1 cellular context compared by ENCODE assay signal in genomic region chr17:75087558-75088453, GRCh38.
A peak's percentile ranks its signal among the peaks of the same experiment; 100 is the strongest.
TF ChIP-seq lines count a peak whose summit lies in the region.

Gene SLC16A5 (plus strand): TSS chr17:75087954. CDS start chr17:75093637, 5,683 bp downstream.

TF ChIP-seq in HepG2, 621 proteins besides CTCF, POLR2A, EP300 and RAD21 (continued from another document and continues in another):
- no peak for TF ChIP-seq TRAFD1 (CRISPR knock-in tag; IDR thresholded peaks at IDR 0.05; ENCODE audit: borderline replicate concordance)
- no peak for TF ChIP-seq GTF2F1 (IDR thresholded peaks at IDR 0.05; ENCODE audit: low read length)
- no peak; the same call in 1 of the 2 replicates for TF ChIP-seq ZFP82 (CRISPR knock-in tag; IDR thresholded peaks at IDR 0.05; ENCODE audit: borderline replicate concordance)
- TF ChIP-seq ZNF841 (CRISPR knock-in tag; IDR thresholded peaks at IDR 0.05; ENCODE audit: borderline replicate concordance), result no peak
- TF ChIP-seq AHDC1 (CRISPR knock-in tag; IDR thresholded peaks at IDR 0.05; ENCODE audit: borderline replicate concordance), result 0 out of 2 replicates have a peak, but pooled peaks have one; percentile 20
- TF ChIP-seq HDAC2 (CRISPR knock-in tag; IDR thresholded peaks at IDR 0.05), result peak; percentile 66
- TF ChIP-seq TOPORS (CRISPR knock-in tag; IDR thresholded peaks at IDR 0.05), result no peak
- TF ChIP-seq ZNF264 (CRISPR knock-in tag; IDR thresholded peaks at IDR 0.05), result 0 out of 2 replicates have a peak, but pooled peaks have one; percentile 31
- TF ChIP-seq RBAK (CRISPR knock-in tag; IDR thresholded peaks at IDR 0.05), result no peak
- TF ChIP-seq SNAPC4 (CRISPR knock-in tag; IDR thresholded peaks at IDR 0.05), result no peak; the same call in 1 of the 2 replicates
- TF ChIP-seq TRIM22 (IDR thresholded peaks at IDR 0.05), result no peak
- peak; percentile 32; the same call in 1 of the 2 replicates for TF ChIP-seq HNF4A (CRISPR knock-in tag; IDR thresholded peaks at IDR 0.05)
- TF ChIP-seq HNF1B (CRISPR knock-in tag; IDR thresholded peaks at IDR 0.05), result no peak
- TF ChIP-seq JUNB (CRISPR knock-in tag; IDR thresholded peaks at IDR 0.05; ENCODE audit: borderline replicate concordance), result no peak
- TF ChIP-seq TAF15 (IDR thresholded peaks at IDR 0.05; ENCODE audit: low read depth, low read length, poor library complexity, severe bottlenecking), result no peak
- TF ChIP-seq ZFP37 (CRISPR knock-in tag; IDR thresholded peaks at IDR 0.05; ENCODE audit: borderline replicate concordance), result 0 out of 2 replicates have a peak, but pooled peaks have one; percentile 65
- no peak for TF ChIP-seq ZFP36L1 (CRISPR knock-in tag; IDR thresholded peaks at IDR 0.05)
- TF ChIP-seq E2F5 (CRISPR knock-in tag; conservative IDR thresholded peaks at IDR 0.05), result no peak; the same call in 1 of the 2 replicates
- TF ChIP-seq NR1H2 (CRISPR knock-in tag; IDR thresholded peaks at IDR 0.05; ENCODE audit: borderline replicate concordance, low read depth), result no peak
- 0 out of 2 replicates have a peak, but pooled peaks have one; percentile 2 for TF ChIP-seq ZNF713 (CRISPR knock-in tag; IDR thresholded peaks at IDR 0.05)
- no peak; the same call in 1 of the 2 replicates for TF ChIP-seq ZNF746 (CRISPR knock-in tag; IDR thresholded peaks at IDR 0.05)
- TF ChIP-seq ZFP91 (CRISPR knock-in tag; IDR thresholded peaks at IDR 0.05; ENCODE audit: borderline replicate concordance), result peak; percentile 7; the same call in 1 of the 2 replicates
- TF ChIP-seq POLR2AphosphoS2 (IDR thresholded peaks at IDR 0.05; ENCODE audit: low read depth, low read length), result no peak
- TF ChIP-seq NFKB2 (CRISPR knock-in tag; IDR thresholded peaks at IDR 0.05; ENCODE audit: borderline replicate concordance), result no peak
- TF ChIP-seq ZNF691 (CRISPR knock-in tag; IDR thresholded peaks at IDR 0.05; ENCODE audit: borderline replicate concordance, low read depth), result no peak
- TF ChIP-seq ZNF550 (CRISPR knock-in tag; IDR thresholded peaks at IDR 0.05; ENCODE audit: borderline replicate concordance), result no peak
- TF ChIP-seq SMC3 (IDR thresholded peaks at IDR 0.05; ENCODE audit: low read length), result no peak
- TF ChIP-seq SYNCRIP (IDR thresholded peaks at IDR 0.05; ENCODE audit: insufficient read depth, low read depth, low read length), result no peak
- 0 out of 2 replicates have a peak, but pooled peaks have one; percentile 28 for TF ChIP-seq RFXAP (CRISPR knock-in tag; IDR thresholded peaks at IDR 0.05; ENCODE audit: borderline replicate concordance)
- no peak for TF ChIP-seq MAFF (IDR thresholded peaks at IDR 0.05; ENCODE audit: low read depth, low read length)
- TF ChIP-seq HCFC1 (IDR thresholded peaks at IDR 0.05; ENCODE audit: low read depth, low read length), result no peak
- TF ChIP-seq HOXA7 (CRISPR knock-in tag; IDR thresholded peaks at IDR 0.05), result no peak
- peak; percentile 70; the same call in 1 of the 2 replicates for TF ChIP-seq ZNF607 (CRISPR knock-in tag; IDR thresholded peaks at IDR 0.05; ENCODE audit: borderline replicate concordance)
- TF ChIP-seq NFYB (CRISPR knock-in tag; IDR thresholded peaks at IDR 0.05), result no peak
- TF ChIP-seq MZF1 (CRISPR knock-in tag; IDR thresholded peaks at IDR 0.05; ENCODE audit: borderline replicate concordance), result no peak; the same call in 1 of the 2 replicates
- no peak for TF ChIP-seq ZNF292 (CRISPR knock-in tag; IDR thresholded peaks at IDR 0.05; ENCODE audit: borderline replicate concordance, low read depth)
- TF ChIP-seq ZNF644 (CRISPR knock-in tag; IDR thresholded peaks at IDR 0.05; ENCODE audit: low read depth), result no peak
- no peak for TF ChIP-seq ZKSCAN5 (CRISPR knock-in tag; IDR thresholded peaks at IDR 0.05)
- TF ChIP-seq USF2 (IDR thresholded peaks at IDR 0.05; ENCODE audit: low read depth, low read length), result no peak
- no peak for TF ChIP-seq USF2 (CRISPR knock-in tag; IDR thresholded peaks at IDR 0.05; ENCODE audit: borderline replicate concordance)
